14 cellular contexts compared by ENCODE assay signal in genomic region chr7:69823151-69823744, GRCh38.
DNase-seq lines count a peak whose midpoint lies in the region; ATAC-seq lines count a peak whose summit lies in the region.
"Had no signal": no experiment of that assay in that cellular context is flagged by ENCODE, and none has a peak within 500 bp of the region (broad histone marks: within the 10 kb centered on the region; RNA-seq: fewer than 3 reads in every experiment).

No MANE protein-coding gene starts in this region.

- intact Hi-C loops in naive thymus-derived CD4-positive, alpha-beta T cell (cut with micrococcal nuclease), result no loop called here

- no peaks in the 10 kb centered on the region for H3K27me3 ChIP-seq in naive thymus-derived CD4-positive, alpha-beta T cell (ENCODE audit: control insufficient read depth in 2 of 2, insufficient read depth in 2 of 2, low read length in 2 of 2)
- H3K27me3 ChIP-seq: thyroid gland had no signal

- H3K4me1 Mint-ChIP-seq in naive thymus-derived CD4-positive, alpha-beta T cell, result peaks cover 5 to 25% (median 15%) of the 10 kb centered on the region in 7 donors

- H3K27ac Mint-ChIP-seq in naive thymus-derived CD4-positive, alpha-beta T cell, result peak overlapping the region in 1 of 9 donors; percentile 36

- H3K36me3 ChIP-seq in naive thymus-derived CD4-positive, alpha-beta T cell (ENCODE audit: control insufficient read depth in 2 of 3, insufficient read depth in 3 of 3, low read length in 3 of 3), result no peaks in the 10 kb centered on the region
- H3K36me3 ChIP-seq: thyroid gland had no signal

- DNase-seq in DMS 273 (lab: John Stamatoyannopoulos, UW; ENCODE audit: unreplicated experiment) (peak; percentile 46), DMS 273 treated with DMSO at 0.1 percent for 48 hours (lab: John Stamatoyannopoulos, UW) (no peak), NCI-H1105 treated with DMSO at 0.1 percent for 48 hours (lab: John Stamatoyannopoulos, UW) (peak; percentile 84), NCI-H69 (lab: John Stamatoyannopoulos, UW) (peak; percentile 96), HUDEP-2 (lab: John Stamatoyannopoulos, UW; ENCODE audit: unreplicated experiment in 76 of 76) (no peak), D341Med (ENCODE audit: low spot score) (no peak)
- no peak for DNase-seq in naive thymus-derived CD4-positive, alpha-beta T cell
- DNase-seq: erythroblast, nucleus accumbens, thyroid gland had no signal

- ATAC-seq in naive thymus-derived CD4-positive, alpha-beta T cell, result no peak
- no peak for ATAC-seq in HG03442 (IDR thresholded peaks at IDR 0.05; ENCODE audit: unreplicated experiment)
- ATAC-seq: Right ventricle myocardium inferior had no signal

- H3K36me3 Mint-ChIP-seq in naive thymus-derived CD4-positive, alpha-beta T cell, result no peaks in the 10 kb centered on the region

- CTCF ChIA-PET in naive thymus-derived CD4-positive, alpha-beta T cell (lab: Charles Lee), result no interaction called here

- H3K4me1 ChIP-seq in naive thymus-derived CD4-positive, alpha-beta T cell (ENCODE audit: control insufficient read depth in 2 of 2, insufficient read depth in 2 of 2, low read length in 2 of 2), result peaks cover 0 to 9% of the 10 kb centered on the region in 2 donors

- POLR2A ChIA-PET in naive thymus-derived CD4-positive, alpha-beta T cell (lab: Charles Lee), result no interaction called here

- H3K27ac ChIP-seq in naive thymus-derived CD4-positive, alpha-beta T cell (ENCODE audit: low read depth, low read length), result no peak overlapping the region
- H3K27ac ChIP-seq: 22Rv1, thyroid gland had no signal

- H3K27me3 Mint-ChIP-seq in naive thymus-derived CD4-positive, alpha-beta T cell, result peaks cover 0 to 14% (median 0%) of the 10 kb centered on the region in 5 donors

- peaks cover 0 to 8% (median 0%) of the 10 kb centered on the region in 11 donors for H3K9me3 Mint-ChIP-seq in naive thymus-derived CD4-positive, alpha-beta T cell

- peak overlapping the region in 9 of 10 donors; percentile 15 to 86 (median 81) for H3K4me3 Mint-ChIP-seq in naive thymus-derived CD4-positive, alpha-beta T cell

- H3K9me3 ChIP-seq in naive thymus-derived CD4-positive, alpha-beta T cell (ENCODE audit: control insufficient read depth in 2 of 3, low read length in 3 of 3), result no peaks in the 10 kb centered on the region
- H3K9me3 ChIP-seq: thyroid gland had no signal

- no peak overlapping the region for H3K4me3 ChIP-seq in naive thymus-derived CD4-positive, alpha-beta T cell (ENCODE audit: low read length)
- H3K4me3 ChIP-seq: smooth muscle cell, thyroid gland had no signal

Comparison
In these comparisons a context has a peak if more than half of its experiments do, and no peak if none do; other contexts are left out.
1. DNase-seq: peak in DMS 273 (single experiment), NCI-H1105 treated with DMSO at 0.1 percent for 48 hours (single experiment) and NCI-H69 (single experiment); none in DMS 273 treated with DMSO at 0.1 percent for 48 hours (single experiment), naive thymus-derived CD4-positive, alpha-beta T cell (0 of 9), HUDEP-2 (0 of 76) and D341Med (single experiment).